In genomic region chr16:30775381-30776099, GRCh38 we compare ENCODE assay signal across 8 cellular contexts. TPM values are rescaled to one million over a fixed set of nuclear protein-coding genes. Genes with fewer than 3 reads are reported as not detected.
DNase-seq lines count a peak whose midpoint lies in the region; ATAC-seq and TF ChIP-seq lines count a peak whose summit lies in the region.

No MANE protein-coding gene starts in this region.

- H3K27me3 ChIP-seq in right lobe of liver: no peaks in the 10 kb centered on the region

- ATAC-seq in HG02678 (IDR thresholded peaks at IDR 0.05; ENCODE audit: unreplicated experiment): peak; percentile 71
- ATAC-seq in right lobe of liver: peak; percentile 85 to 90 (median 89)

- peaks cover 0 to 21% (median 8%) of the 10 kb centered on the region in 4 donors for H3K36me3 ChIP-seq in right lobe of liver

- 0% methylated on average over 2 of the region's 75 CpGs for WGBS in right lobe of liver (ENCODE audit: insufficient coverage, low coverage, low lambda C conversion rate, missing lambda C conversion rate)

- peak overlapping the region; percentile 65 to 72 (median 71) for H3K4me3 ChIP-seq in right lobe of liver

- intact Hi-C loops in right lobe of liver (cut with DNase I): no loop called here

- DNase-seq in GM03348 (ENCODE audit: low spot score) (peak; percentile 94), NCI-H226 (peak; percentile 84), ecto neural progenitor cell (ENCODE audit: low spot score) (peak; percentile 91), right lobe of liver (peak; percentile 82 to 89 (median 88)), A172 (ENCODE audit: low spot score) (no peak)
- peak; percentile 52 for DNase-seq in activated CD4-positive, alpha-beta T cell treated with anti-CD3 and anti-CD28 coated beads, Interleukin-2, amount 50 U/mL, for 1 hour
- peak; percentile 70 for DNase-seq in stimulated activated CD4-positive, alpha-beta T cell treated with anti-CD3 and anti-CD28 coated beads, Interleukin-4, amount 100 ng/mL, for 1 hour

- peak overlapping the region; percentile 81 to 82 (median 82) for H3K27ac ChIP-seq in right lobe of liver

- no peaks in the 10 kb centered on the region for H3K9me3 ChIP-seq in right lobe of liver

- TF ChIP-seq POLR2A in right lobe of liver (IDR thresholded peaks at IDR 0.05): peak; percentile 69

- TF ChIP-seq CTCF in right lobe of liver (IDR thresholded peaks at IDR 0.05): no peak

- peaks cover 0 to 8% (median 3%) of the 10 kb centered on the region in 4 donors for H3K4me1 ChIP-seq in right lobe of liver

RNA-seq across cellular contexts. Expression of gene ZNF629, which starts 11.5 kb away (rescaled TPM):
- total RNA-seq in right lobe of liver: 1 to 10 TPM; 3.7 to 4.8 (median 4.3) TPM
- total RNA-seq in A172 (2014; rRNA removed; shearing (Covaris generic)): 20.5 and 20.8 TPM in 2 replicates

RNA-seq across cellular contexts. Expression of gene RNF40, which starts 13.4 kb away (rescaled TPM):
- total RNA-seq in right lobe of liver: 10 to 100 TPM; 34.3 to 56.8 (median 46.7) TPM
- 105 and 107 TPM in 2 replicates for total RNA-seq in A172 (2014; rRNA removed; shearing (Covaris generic))

RNA-seq across cellular contexts. Expression of gene CFAP119, which starts 13.7 kb away (rescaled TPM):
- 1 to 10 TPM in 1 of 6 experiments, under 1 TPM in 4, not detected in 1; 0.19 to 1.8 (median 0.29) TPM for total RNA-seq in right lobe of liver
- 6.5 and 10.5 TPM in 2 replicates for total RNA-seq in A172 (2014; rRNA removed; shearing (Covaris generic))

RNA-seq across cellular contexts. Expression of gene PHKG2, which starts 27.3 kb away (rescaled TPM):
- total RNA-seq in right lobe of liver: 10 to 100 TPM; 17.1 to 22.1 (median 18.4) TPM
- total RNA-seq in A172 (2014; rRNA removed; shearing (Covaris generic)): 57.7 and 61.5 TPM in 2 replicates
